ENCODE assay signal across 1 cellular context in genomic region chr5:2914022-2914661, GRCh38.
TF ChIP-seq lines count a peak whose summit lies in the region.

No MANE protein-coding gene starts in this region.

TF ChIP-seq in H1, 55 proteins besides CTCF, POLR2A, EP300 and RAD21:
- no peak for TF ChIP-seq SIRT6 (IDR thresholded peaks at IDR 0.05; ENCODE audit: low read length)
- no peak for TF ChIP-seq JUND (IDR thresholded peaks at IDR 0.05; ENCODE audit: low read length)
- 0 out of 2 replicates have a peak, but pooled peaks have one; percentile 34 for TF ChIP-seq MAX (IDR thresholded peaks at IDR 0.05)
- no peak for TF ChIP-seq SP2 (IDR thresholded peaks at IDR 0.05; ENCODE audit: low read length)
- no peak for TF ChIP-seq NANOG (IDR thresholded peaks at IDR 0.05; ENCODE audit: insufficient read depth, low read depth, low read length, poor library complexity, severe bottlenecking)
- TF ChIP-seq JUN (IDR thresholded peaks at IDR 0.05; ENCODE audit: low read depth, low read length): no peak
- 0 out of 2 replicates have a peak, but pooled peaks have one; percentile 24 for TF ChIP-seq YY1 (IDR thresholded peaks at IDR 0.05; ENCODE audit: low read depth, low read length)
- TF ChIP-seq ATF3 (IDR thresholded peaks at IDR 0.05; ENCODE audit: insufficient read depth, low read depth, low read length): no peak
TF ChIP-seq in H1: peak in this region for 2.
